11 cellular contexts compared by ENCODE assay signal in genomic region chr1:225763815-225764548, GRCh38. TPM values are rescaled to one million over a fixed set of nuclear protein-coding genes. Genes with fewer than 3 reads are reported as not detected.
DNase-seq lines count a peak whose midpoint lies in the region; ATAC-seq, FAIRE-seq and TF ChIP-seq lines count a peak whose summit lies in the region.
"Had no signal": no experiment of that assay in that cellular context is flagged by ENCODE, and none has a peak within 500 bp of the region (broad histone marks: within the 10 kb centered on the region; RNA-seq: fewer than 3 reads in every experiment).

No MANE protein-coding gene starts in this region.

- H3K27me3 Mint-ChIP-seq in astrocyte (ENCODE audit: low read depth, unreplicated experiment) = no peaks in the 10 kb centered on the region
- H3K27me3 Mint-ChIP-seq in CD4-positive, alpha-beta memory T cell = peaks cover 4 to 17% of the 10 kb centered on the region in 2 donors
- H3K27me3 Mint-ChIP-seq in effector memory CD8-positive, alpha-beta T cell = peaks cover 27 to 59% of the 10 kb centered on the region in 2 donors

- H3K9me3 Mint-ChIP-seq in astrocyte (ENCODE audit: unreplicated experiment) = no peaks in the 10 kb centered on the region
- H3K9me3 Mint-ChIP-seq in CD4-positive, alpha-beta memory T cell = no peaks in the 10 kb centered on the region
- no peaks in the 10 kb centered on the region for H3K9me3 Mint-ChIP-seq in effector memory CD8-positive, alpha-beta T cell
- H3K9me3 Mint-ChIP-seq: IgD-negative memory B cell had no signal

- H4K20me1 ChIP-seq in Karpas-422 (ENCODE audit: insufficient read depth, low read depth, low read length) (no peaks in the 10 kb centered on the region), astrocyte (ENCODE audit: insufficient read depth, low read length) (no peaks in the 10 kb centered on the region)

- H3K4me2 ChIP-seq in Karpas-422 (ENCODE audit: low read depth, low read length, poor library complexity, severe bottlenecking) (no peak overlapping the region), astrocyte (ENCODE audit: low read length) (peak overlapping the region; percentile 37)

- H2AFZ ChIP-seq in Karpas-422 (ENCODE audit: low read length) (0 out of 2 replicates have a peak overlapping the region, but pooled peaks have one; percentile 24), astrocyte (ENCODE audit: low read depth, low read length) (no peak overlapping the region)

- H3K27me3 ChIP-seq in Karpas-422 (ENCODE audit: low read length) = no peaks in the 10 kb centered on the region
- H3K27me3 ChIP-seq in astrocyte (ENCODE audit: insufficient read depth, low read length) = no peaks in the 10 kb centered on the region
- H3K27me3 ChIP-seq in left lung = no peaks in the 10 kb centered on the region
- H3K27me3 ChIP-seq in thoracic aorta (replicated peaks; ENCODE audit: insufficient read depth) = no peaks in the 10 kb centered on the region
- no peaks in the 10 kb centered on the region for H3K27me3 ChIP-seq in CD4-positive, alpha-beta memory T cell (ENCODE audit: insufficient read depth, low read length)

- H3K79me2 ChIP-seq in Karpas-422 (ENCODE audit: low read length) = no peaks in the 10 kb centered on the region
- H3K79me2 ChIP-seq in astrocyte (ENCODE audit: insufficient read depth, low read length) = no peaks in the 10 kb centered on the region

- H3K4me3 Mint-ChIP-seq in astrocyte (ENCODE audit: unreplicated experiment) = peak overlapping the region; percentile 5
- H3K4me3 Mint-ChIP-seq in CD4-positive, alpha-beta memory T cell = no peak overlapping the region
- no peak overlapping the region for H3K4me3 Mint-ChIP-seq in effector memory CD8-positive, alpha-beta T cell

- intact Hi-C loops in left lung (cut with DNase I) = loop anchor here in 1 of 2 donors (10.0 kb wide), 1 partner anchor 109 kb away; the partner anchor contains the start of gene ENAH
- intact Hi-C loops in CD4-positive, alpha-beta memory T cell (cut with micrococcal nuclease) = no loop called here

- H3K4me1 ChIP-seq in Karpas-422 (ENCODE audit: low read length) (no peaks in the 10 kb centered on the region), astrocyte (ENCODE audit: insufficient read depth, low read length) (peaks cover 58% of the 10 kb centered on the region), left lung (peaks cover 22 to 33% of the 10 kb centered on the region in 2 donors), thoracic aorta (ENCODE audit: control insufficient read depth in 1 of 2, low read depth in 2 of 2) (peaks cover 32 to 67% of the 10 kb centered on the region in 2 donors)
- no peaks in the 10 kb centered on the region for H3K4me1 ChIP-seq in CD4-positive, alpha-beta memory T cell (ENCODE audit: insufficient read depth, low read length)

- ATAC-seq in left lung = peak; percentile 45
- no peak for ATAC-seq in thoracic aorta (ENCODE audit: insufficient number of reproducible peaks, low FRiP score, low read depth)
- ATAC-seq in effector memory CD8-positive, alpha-beta T cell (replicated peaks) = no peak

- POLR2A ChIA-PET in CD4-positive, alpha-beta memory T cell (lab: Charles Lee; ENCODE audit: partially characterized antibody) = no interaction called here

- TF ChIP-seq CTCF in astrocyte (IDR thresholded peaks at IDR 0.05; ENCODE audit: insufficient read depth, low read depth, low read length) (no peak), left lung (IDR thresholded peaks at IDR 0.05) (no peak), thoracic aorta (IDR thresholded peaks at IDR 0.05) (no peak)

- H3K4me3 ChIP-seq in Karpas-422 (ENCODE audit: low read length) (no peak overlapping the region), astrocyte (ENCODE audit: insufficient read depth, low read depth, low read length) (no peak overlapping the region), left lung (no peak overlapping the region), thoracic aorta (peak overlapping the region; percentile 22)
- no peak overlapping the region for H3K4me3 ChIP-seq in CD4-positive, alpha-beta memory T cell (ENCODE audit: low read length in 2 of 2)

- H3K36me3 Mint-ChIP-seq in astrocyte (ENCODE audit: low read depth, unreplicated experiment) = no peaks in the 10 kb centered on the region
- H3K36me3 Mint-ChIP-seq in CD4-positive, alpha-beta memory T cell = no peaks in the 10 kb centered on the region
- H3K36me3 Mint-ChIP-seq in effector memory CD8-positive, alpha-beta T cell (ENCODE audit: insufficient read depth) = peaks cover 6% of the 10 kb centered on the region
- H3K36me3 Mint-ChIP-seq: IgD-negative memory B cell had no signal

- H3K9me2 ChIP-seq in Karpas-422 (replicated peaks; ENCODE audit: insufficient read depth, low read length) = no peaks in the 10 kb centered on the region

- H3K27ac ChIP-seq in Karpas-422 (ENCODE audit: low read length) = no peak overlapping the region
- H3K27ac ChIP-seq in astrocyte (ENCODE audit: low read depth, low read length) = peak overlapping the region; percentile 98
- peak overlapping the region; percentile 34 to 66 for H3K27ac ChIP-seq in left lung
- H3K27ac ChIP-seq in thoracic aorta = peak overlapping the region; percentile 78 to 80
- H3K27ac ChIP-seq in CD4-positive, alpha-beta memory T cell (ENCODE audit: low read depth, low read length) = no peak overlapping the region

- no peak for FAIRE-seq in astrocyte (lab: Jason Lieb, UNC)
- FAIRE-seq: bronchial epithelial cell had no signal

- DNase-seq in Karpas-422 (no peak), astrocyte (ENCODE audit: low read depth) (peak; percentile 93), left lung (no peak), thoracic aorta (ENCODE audit: low spot score) (no peak), anterior cingulate cortex (lab: John Stamatoyannopoulos, UW) (no peak)
- no peak for DNase-seq in CD4-positive, alpha-beta memory T cell
- DNase-seq in effector memory CD8-positive, alpha-beta T cell = no peak
- DNase-seq: midbrain; stimulated activated naive CD4-positive, alpha-beta T cell had no signal

- H3K9ac ChIP-seq in Karpas-422 (ENCODE audit: low read length) = no peak overlapping the region
- peak overlapping the region; percentile 83 for H3K9ac ChIP-seq in astrocyte (ENCODE audit: low read length)

- H3K36me3 ChIP-seq in Karpas-422 (ENCODE audit: insufficient read depth, low read length) (no peaks in the 10 kb centered on the region), astrocyte (ENCODE audit: insufficient read depth, low read length) (no peaks in the 10 kb centered on the region), left lung (no peaks in the 10 kb centered on the region), thoracic aorta (no peaks in the 10 kb centered on the region)
- no peaks in the 10 kb centered on the region for H3K36me3 ChIP-seq in CD4-positive, alpha-beta memory T cell (ENCODE audit: insufficient read depth, low read length)

- peaks cover 69% of the 10 kb centered on the region for H3K4me1 Mint-ChIP-seq in astrocyte (ENCODE audit: low read depth, unreplicated experiment)
- H3K4me1 Mint-ChIP-seq in CD4-positive, alpha-beta memory T cell = no peaks in the 10 kb centered on the region
- H3K4me1 Mint-ChIP-seq in effector memory CD8-positive, alpha-beta T cell (ENCODE audit: low read depth in 2 of 2) = no peaks in the 10 kb centered on the region

- H3K9me3 ChIP-seq in Karpas-422 (ENCODE audit: low read length) (no peaks in the 10 kb centered on the region), astrocyte (ENCODE audit: insufficient read depth, low read depth, low read length) (no peaks in the 10 kb centered on the region), left lung (no peaks in the 10 kb centered on the region), thoracic aorta (no peaks in the 10 kb centered on the region)
- no peaks in the 10 kb centered on the region for H3K9me3 ChIP-seq in CD4-positive, alpha-beta memory T cell (ENCODE audit: control insufficient read depth in 1 of 2, low read length in 2 of 2)

- CTCF ChIA-PET in CD4-positive, alpha-beta memory T cell (lab: Charles Lee; ENCODE audit: partially characterized antibody) = interaction anchor here (1.2 to 1.5 kb wide), 2 partner anchors 8 to 12 kb away, joined by 3 to 4 read pairs; no protein-coding TSS in a partner anchor

- H3K27ac Mint-ChIP-seq in astrocyte (ENCODE audit: unreplicated experiment) = peak overlapping the region; percentile 100
- no peak overlapping the region for H3K27ac Mint-ChIP-seq in CD4-positive, alpha-beta memory T cell
- no peak overlapping the region for H3K27ac Mint-ChIP-seq in effector memory CD8-positive, alpha-beta T cell

RNA-seq across cellular contexts. Expression of gene SRP9, which starts 13.6 kb away (rescaled TPM):
- 105 and 245 TPM in 2 replicates for total RNA-seq in Karpas-422 (2014; rRNA removed; shearing (Covaris generic); ENCODE audit: low replicate concordance)
- total RNA-seq in astrocyte (269 and 275 TPM in 2 replicates), left lung (100 to 1,000 TPM; 195 to 204 TPM), thoracic aorta (100 to 1,000 TPM; 130 to 131 TPM)
- total RNA-seq in CD4-positive, alpha-beta memory T cell = 100 to 1,000 TPM; 141 to 151 TPM
- polyA plus RNA-seq in CD4-positive, alpha-beta memory T cell = 100 to 1,000 TPM; 290 to 500 TPM

RNA-seq across cellular contexts. Expression of gene EPHX1, which starts 45.9 kb away (rescaled TPM):
- total RNA-seq in Karpas-422 (2014; rRNA removed; shearing (Covaris generic); ENCODE audit: low replicate concordance) = 0.63 and 3.2 TPM in 2 replicates
- total RNA-seq in astrocyte (82.8 and 96.9 TPM in 2 replicates), left lung (100 to 1,000 TPM; 116 to 305 TPM), thoracic aorta (10 to 100 TPM; 58.9 to 77.6 TPM)
- total RNA-seq in CD4-positive, alpha-beta memory T cell = 1 to 10 TPM; 2.1 to 3.0 TPM
- under 1 TPM; 0.34 to 0.56 TPM for polyA plus RNA-seq in CD4-positive, alpha-beta memory T cell

Comparison
In these comparisons a context has a peak if more than half of its experiments do, and no peak if none do; other contexts are left out.
1. H3K27ac ChIP-seq: peak in astrocyte (single experiment), left lung (2 of 2) and thoracic aorta (2 of 2); none in Karpas-422 (single experiment) and CD4-positive, alpha-beta memory T cell (single experiment).
2. RNA of gene EPHX1, which starts 45.9 kb away (total RNA-seq): 116 to 305 TPM in left lung, 82.8 to 96.9 TPM in astrocyte and 58.9 to 77.6 TPM in thoracic aorta; 2.1 to 3.0 TPM in CD4-positive, alpha-beta memory T cell and 0.63 to 3.2 TPM in Karpas-422; every median in the first group is over 10 times any median in the second.